ENCODE assay signal across 11 cellular contexts in genomic region chr2:188787002-188787660, GRCh38.
DNase-seq lines count a peak whose midpoint lies in the region; ATAC-seq and TF ChIP-seq lines count a peak whose summit lies in the region.
"Had no signal": no experiment of that assay in that cellular context is flagged by ENCODE, and none has a peak within 500 bp of the region (broad histone marks: within the 10 kb centered on the region; RNA-seq: fewer than 3 reads in every experiment).

No MANE protein-coding gene starts in this region.

- no peak overlapping the region for H3K4me3 Mint-ChIP-seq in neural progenitor cell
- no peak overlapping the region for H3K4me3 Mint-ChIP-seq in activated CD4-positive, alpha-beta memory T cell treated with anti-CD3 and anti-CD28 coated beads, Interleukin-2, amount 10 ng/mL, durations not matched to agents 7 days and 5 days

- POLR2A ChIA-PET in A673 (lab: Charles Lee; ENCODE audit: low non-redundant PET) (no interaction called here), PC-3 (lab: Charles Lee; ENCODE audit: unreplicated experiment) (no interaction called here)
- POLR2A ChIA-PET in activated CD4-positive, alpha-beta memory T cell treated with anti-CD3 and anti-CD28 coated beads, Interleukin-2, amount 10 ng/mL, durations not matched to agents 7 days and 5 days (lab: Charles Lee): no interaction called here

- 0 out of 2 replicates have a peak, but pooled peaks have one; percentile 36 for ATAC-seq in PC-3
- no peak for ATAC-seq in HG03460 (IDR thresholded peaks at IDR 0.05; ENCODE audit: unreplicated experiment)
- no peak for ATAC-seq in GM21381 (IDR thresholded peaks at IDR 0.05; ENCODE audit: unreplicated experiment)

- H3K79me2 ChIP-seq in PC-3 (ENCODE audit: low read length): no peaks in the 10 kb centered on the region
- H3K79me2 ChIP-seq in neural progenitor cell (ENCODE audit: low read depth): no peaks in the 10 kb centered on the region

- H3K4me3 ChIP-seq in A673 (ENCODE audit: low read depth, low read length, poor library complexity, severe bottlenecking) (no peak overlapping the region), PC-3 (ENCODE audit: low read length) (no peak overlapping the region), fibroblast of mammary gland (ENCODE audit: control insufficient read depth, low read depth, low read length) (no peak overlapping the region), neural progenitor cell (no peak overlapping the region)
- H3K4me3 ChIP-seq: BLaER1 treated with 17β-estradiol and CSF1 and Interleukin-3, amounts not matched to agents 10 nM and 100 nM; PC-9 had no signal

- H3K4me2 ChIP-seq in PC-3 (ENCODE audit: low read length): peak overlapping the region; percentile 34
- no peak overlapping the region for H3K4me2 ChIP-seq in neural progenitor cell
- H3K4me2 ChIP-seq: BLaER1 treated with 17β-estradiol and CSF1 and Interleukin-3, amounts not matched to agents 10 nM and 100 nM; PC-9 had no signal

- H3K36me3 Mint-ChIP-seq in neural progenitor cell: no peaks in the 10 kb centered on the region
- H3K36me3 Mint-ChIP-seq in activated CD4-positive, alpha-beta memory T cell treated with anti-CD3 and anti-CD28 coated beads, Interleukin-2, amount 10 ng/mL, durations not matched to agents 7 days and 5 days (ENCODE audit: low read depth): no peaks in the 10 kb centered on the region

- H3K36me3 ChIP-seq in A673 (ENCODE audit: insufficient read depth, low read length, poor library complexity, severe bottlenecking) (no peaks in the 10 kb centered on the region), PC-3 (ENCODE audit: low read depth, low read length) (no peaks in the 10 kb centered on the region), neural progenitor cell (no peaks in the 10 kb centered on the region)
- H3K36me3 ChIP-seq: BLaER1 treated with 17β-estradiol and CSF1 and Interleukin-3, amounts not matched to agents 10 nM and 100 nM had no signal

- peaks cover 29% of the 10 kb centered on the region for H3K4me1 ChIP-seq in A673 (ENCODE audit: insufficient read depth, low read length, poor library complexity, severe bottlenecking)
- H3K4me1 ChIP-seq in PC-3 (ENCODE audit: insufficient read depth, low read length): peaks cover 41% of the 10 kb centered on the region
- no peaks in the 10 kb centered on the region for H3K4me1 ChIP-seq in neural progenitor cell

- H2AFZ ChIP-seq in PC-3 (ENCODE audit: low read length) (peak overlapping the region; percentile 33; the same call in 1 of the 2 replicates), neural progenitor cell (replicated peaks) (peak overlapping the region; percentile 1)
- H2AFZ ChIP-seq: PC-9 had no signal

- TF ChIP-seq CTCF in A673 (conservative IDR thresholded peaks at IDR 0.05; ENCODE audit: low read depth, low read length): no peak
- no peak for TF ChIP-seq CTCF in PC-3 (conservative IDR thresholded peaks at IDR 0.05; ENCODE audit: low read depth, low read length)
- no peak for TF ChIP-seq CTCF in fibroblast of mammary gland (conservative IDR thresholded peaks at IDR 0.05; ENCODE audit: control insufficient read depth, insufficient read depth, low read depth, low read length)
- no peak for TF ChIP-seq CTCF in neural progenitor cell (IDR thresholded peaks at IDR 0.05)

- H3K4me1 Mint-ChIP-seq in neural progenitor cell: peaks cover 18% of the 10 kb centered on the region
- no peaks in the 10 kb centered on the region for H3K4me1 Mint-ChIP-seq in activated CD4-positive, alpha-beta memory T cell treated with anti-CD3 and anti-CD28 coated beads, Interleukin-2, amount 10 ng/mL, durations not matched to agents 7 days and 5 days

- peak overlapping the region; percentile 42 for H3K27ac Mint-ChIP-seq in neural progenitor cell
- H3K27ac Mint-ChIP-seq in activated CD4-positive, alpha-beta memory T cell treated with anti-CD3 and anti-CD28 coated beads, Interleukin-2, amount 10 ng/mL, durations not matched to agents 7 days and 5 days: no peak overlapping the region

- no peak overlapping the region for H3K9ac ChIP-seq in PC-3 (ENCODE audit: low read length)
- no peak overlapping the region for H3K9ac ChIP-seq in neural progenitor cell
- H3K9ac ChIP-seq: BLaER1 treated with 17β-estradiol and CSF1 and Interleukin-3, amounts not matched to agents 10 nM and 100 nM had no signal

- H3K27ac ChIP-seq in A673 (ENCODE audit: low read depth, low read length, poor library complexity, severe bottlenecking) (peak overlapping the region; percentile 15), PC-3 (ENCODE audit: low read length) (peak overlapping the region; percentile 51), neural progenitor cell (no peak overlapping the region)
- H3K27ac ChIP-seq: BLaER1 treated with 17β-estradiol and CSF1 and Interleukin-3, amounts not matched to agents 10 nM and 100 nM; PC-9 had no signal

- H3K27me3 ChIP-seq in A673 (replicated peaks; ENCODE audit: insufficient read depth, low read depth, low read length, poor library complexity) (no peaks in the 10 kb centered on the region), PC-3 (ENCODE audit: low read length) (no peaks in the 10 kb centered on the region), neural progenitor cell (no peaks in the 10 kb centered on the region)
- H3K27me3 ChIP-seq: BLaER1 treated with 17β-estradiol and CSF1 and Interleukin-3, amounts not matched to agents 10 nM and 100 nM had no signal

- H3K9me3 ChIP-seq in A673 (ENCODE audit: low read depth, low read length, poor library complexity, severe bottlenecking) (no peaks in the 10 kb centered on the region), PC-3 (ENCODE audit: low read length) (no peaks in the 10 kb centered on the region), neural progenitor cell (ENCODE audit: low read depth) (no peaks in the 10 kb centered on the region)
- H3K9me3 ChIP-seq: BLaER1 treated with 17β-estradiol and CSF1 and Interleukin-3, amounts not matched to agents 10 nM and 100 nM had no signal

- H3F3A ChIP-seq in PC-3 (ENCODE audit: low read length, unreplicated experiment) (no peaks in the 10 kb centered on the region), neural progenitor cell (ENCODE audit: low read depth) (no peaks in the 10 kb centered on the region)

- H3K9me2 ChIP-seq in PC-3 (replicated peaks; ENCODE audit: low read length): no peaks in the 10 kb centered on the region

- CTCF ChIA-PET in A673 (lab: Charles Lee) (no interaction called here), PC-3 (lab: Charles Lee) (interaction anchor here (0.7 kb wide), 1 partner anchor 197 kb away, joined by 3 read pairs; no protein-coding TSS in a partner anchor)
- CTCF ChIA-PET in activated CD4-positive, alpha-beta memory T cell treated with anti-CD3 and anti-CD28 coated beads, Interleukin-2, amount 10 ng/mL, durations not matched to agents 7 days and 5 days (lab: Charles Lee): no interaction called here

- intact Hi-C loops in A673 (cut with micrococcal nuclease; ENCODE audit: unreplicated experiment): no loop called here
- intact Hi-C loops in PC-3 (cut with micrococcal nuclease): loop anchor here (10.0 kb wide), 1 partner anchor 242 kb away; no protein-coding TSS in a partner anchor

- BruUV-seq in A673 (replicated peaks; lab: Mats Ljungman, UMichigan): no TSS peak
- BruUV-seq in PC-3 (replicated peaks; lab: Mats Ljungman, UMichigan): no TSS peak

- H3K27me3 Mint-ChIP-seq in neural progenitor cell (ENCODE audit: insufficient read depth, low read depth): no peaks in the 10 kb centered on the region
- no peaks in the 10 kb centered on the region for H3K27me3 Mint-ChIP-seq in activated CD4-positive, alpha-beta memory T cell treated with anti-CD3 and anti-CD28 coated beads, Interleukin-2, amount 10 ng/mL, durations not matched to agents 7 days and 5 days

- DNase-seq in A673 (ENCODE audit: low spot score) (peak; percentile 52), PC-3 (peak; percentile 53), fibroblast of mammary gland (ENCODE audit: low read depth) (peak; percentile 88), neural progenitor cell (ENCODE audit: low spot score) (no peak), NOMO-1 treated with dmso at 0.1 percent for 144 hours (lab: John Stamatoyannopoulos, UW; ENCODE audit: unreplicated experiment) (no peak)
- DNase-seq in activated CD4-positive, alpha-beta memory T cell treated with anti-CD3 and anti-CD28 coated beads, Interleukin-2, amount 10 ng/mL, durations not matched to agents 7 days and 5 days: no peak
- DNase-seq: cerebellar nuclear complex, PC-9 had no signal

- H4K20me1 ChIP-seq in PC-3 (ENCODE audit: low read length) (no peaks in the 10 kb centered on the region), neural progenitor cell (ENCODE audit: low read depth) (no peaks in the 10 kb centered on the region)
- H4K20me1 ChIP-seq: BLaER1 treated with 17β-estradiol and CSF1 and Interleukin-3, amounts not matched to agents 10 nM and 100 nM had no signal

- no peaks in the 10 kb centered on the region for H3K9me3 Mint-ChIP-seq in neural progenitor cell
- H3K9me3 Mint-ChIP-seq in activated CD4-positive, alpha-beta memory T cell treated with anti-CD3 and anti-CD28 coated beads, Interleukin-2, amount 10 ng/mL, durations not matched to agents 7 days and 5 days: no peaks in the 10 kb centered on the region

Comparison
In these comparisons a context has a peak if more than half of its experiments do, and no peak if none do; other contexts are left out.
1. DNase-seq: peak in A673 (single experiment), PC-3 (single experiment) and fibroblast of mammary gland (single experiment); none in neural progenitor cell (single experiment), NOMO-1 treated with dmso at 0.1 percent for 144 hours (single experiment) and activated CD4-positive, alpha-beta memory T cell treated with anti-CD3 and anti-CD28 coated beads, Interleukin-2, amount 10 ng/mL, durations not matched to agents 7 days and 5 days (single experiment).